ENCODE assay signal across 1 cellular context in the genomic region with DNA sequence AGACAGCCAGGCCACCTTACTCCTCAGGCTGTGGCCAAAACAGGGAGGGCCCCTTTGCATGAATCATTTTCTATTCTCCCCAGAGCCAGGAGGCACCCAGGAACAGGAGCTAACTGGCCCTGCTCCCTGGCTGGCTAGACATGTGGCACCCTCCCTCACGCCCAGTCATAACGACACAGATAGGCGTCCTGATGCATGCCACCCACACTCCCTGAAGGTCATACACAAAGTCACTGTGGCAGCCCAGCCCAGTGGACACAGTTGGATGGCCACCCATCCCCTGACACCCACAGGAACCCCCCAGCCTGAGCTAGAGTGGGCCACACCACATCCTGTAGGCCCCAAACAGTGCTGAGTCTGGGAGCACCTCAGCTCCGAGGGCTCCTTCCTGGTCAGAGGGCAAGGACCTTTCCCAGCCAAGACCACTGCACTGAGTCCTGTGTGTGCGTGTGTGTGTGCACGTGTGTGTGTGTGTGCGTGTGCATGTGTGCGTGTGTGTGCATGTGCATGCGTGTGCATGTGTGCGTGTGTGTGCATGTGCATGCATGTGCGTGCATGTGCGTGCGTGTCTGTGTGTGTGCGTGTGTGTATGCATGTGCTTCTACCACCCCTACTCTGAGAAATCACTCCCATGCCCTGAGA.
TF ChIP-seq lines count a peak whose summit lies in the region.

No MANE protein-coding gene starts in this region.

TF ChIP-seq in GM12878, 131 proteins besides CTCF, POLR2A, EP300 and RAD21 (continued from another document):
- TF ChIP-seq, protein P1, sequence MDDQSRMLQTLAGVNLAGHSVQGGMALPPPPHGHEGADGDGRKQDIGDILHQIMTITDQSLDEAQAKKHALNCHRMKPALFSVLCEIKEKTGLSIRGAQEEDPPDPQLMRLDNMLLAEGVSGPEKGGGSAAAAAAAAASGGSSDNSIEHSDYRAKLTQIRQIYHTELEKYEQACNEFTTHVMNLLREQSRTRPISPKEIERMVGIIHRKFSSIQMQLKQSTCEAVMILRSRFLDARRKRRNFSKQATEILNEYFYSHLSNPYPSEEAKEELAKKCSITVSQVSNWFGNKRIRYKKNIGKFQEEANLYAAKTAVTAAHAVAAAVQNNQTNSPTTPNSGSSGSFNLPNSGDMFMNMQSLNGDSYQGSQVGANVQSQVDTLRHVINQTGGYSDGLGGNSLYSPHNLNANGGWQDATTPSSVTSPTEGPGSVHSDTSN (IDR thresholded peaks at IDR 0.05; ENCODE audit: insufficient replicate concordance, low read depth, low read length) = peak; percentile 4
- TF ChIP-seq, protein P2, sequence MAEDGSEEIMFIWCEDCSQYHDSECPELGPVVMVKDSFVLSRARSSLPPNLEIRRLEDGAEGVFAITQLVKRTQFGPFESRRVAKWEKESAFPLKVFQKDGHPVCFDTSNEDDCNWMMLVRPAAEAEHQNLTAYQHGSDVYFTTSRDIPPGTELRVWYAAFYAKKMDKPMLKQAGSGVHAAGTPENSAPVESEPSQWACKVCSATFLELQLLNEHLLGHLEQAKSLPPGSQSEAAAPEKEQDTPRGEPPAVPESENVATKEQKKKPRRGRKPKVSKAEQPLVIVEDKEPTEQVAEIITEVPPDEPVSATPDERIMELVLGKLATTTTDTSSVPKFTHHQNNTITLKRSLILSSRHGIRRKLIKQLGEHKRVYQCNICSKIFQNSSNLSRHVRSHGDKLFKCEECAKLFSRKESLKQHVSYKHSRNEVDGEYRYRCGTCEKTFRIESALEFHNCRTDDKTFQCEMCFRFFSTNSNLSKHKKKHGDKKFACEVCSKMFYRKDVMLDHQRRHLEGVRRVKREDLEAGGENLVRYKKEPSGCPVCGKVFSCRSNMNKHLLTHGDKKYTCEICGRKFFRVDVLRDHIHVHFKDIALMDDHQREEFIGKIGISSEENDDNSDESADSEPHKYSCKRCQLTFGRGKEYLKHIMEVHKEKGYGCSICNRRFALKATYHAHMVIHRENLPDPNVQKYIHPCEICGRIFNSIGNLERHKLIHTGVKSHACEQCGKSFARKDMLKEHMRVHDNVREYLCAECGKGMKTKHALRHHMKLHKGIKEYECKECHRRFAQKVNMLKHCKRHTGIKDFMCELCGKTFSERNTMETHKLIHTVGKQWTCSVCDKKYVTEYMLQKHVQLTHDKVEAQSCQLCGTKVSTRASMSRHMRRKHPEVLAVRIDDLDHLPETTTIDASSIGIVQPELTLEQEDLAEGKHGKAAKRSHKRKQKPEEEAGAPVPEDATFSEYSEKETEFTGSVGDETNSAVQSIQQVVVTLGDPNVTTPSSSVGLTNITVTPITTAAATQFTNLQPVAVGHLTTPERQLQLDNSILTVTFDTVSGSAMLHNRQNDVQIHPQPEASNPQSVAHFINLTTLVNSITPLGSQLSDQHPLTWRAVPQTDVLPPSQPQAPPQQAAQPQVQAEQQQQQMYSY (CRISPR knock-in tag; IDR thresholded peaks at IDR 0.05) = no peak
- 0 out of 2 replicates have a peak, but pooled peaks have one; percentile 49 for TF ChIP-seq NBN (IDR thresholded peaks at IDR 0.05)
- TF ChIP-seq GATAD2B (conservative IDR thresholded peaks at IDR 0.05; ENCODE audit: low read depth) = peak; percentile 84; the same call in 1 of the 2 replicates
- TF ChIP-seq IKZF1 (conservative IDR thresholded peaks at IDR 0.05) = peak; percentile 90
- TF ChIP-seq, protein P3, sequence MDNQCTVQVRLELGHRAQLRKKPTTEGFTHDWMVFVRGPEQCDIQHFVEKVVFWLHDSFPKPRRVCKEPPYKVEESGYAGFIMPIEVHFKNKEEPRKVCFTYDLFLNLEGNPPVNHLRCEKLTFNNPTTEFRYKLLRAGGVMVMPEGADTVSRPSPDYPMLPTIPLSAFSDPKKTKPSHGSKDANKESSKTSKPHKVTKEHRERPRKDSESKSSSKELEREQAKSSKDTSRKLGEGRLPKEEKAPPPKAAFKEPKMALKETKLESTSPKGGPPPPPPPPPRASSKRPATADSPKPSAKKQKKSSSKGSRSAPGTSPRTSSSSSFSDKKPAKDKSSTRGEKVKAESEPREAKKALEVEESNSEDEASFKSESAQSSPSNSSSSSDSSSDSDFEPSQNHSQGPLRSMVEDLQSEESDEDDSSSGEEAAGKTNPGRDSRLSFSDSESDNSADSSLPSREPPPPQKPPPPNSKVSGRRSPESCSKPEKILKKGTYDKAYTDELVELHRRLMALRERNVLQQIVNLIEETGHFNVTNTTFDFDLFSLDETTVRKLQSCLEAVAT (IDR thresholded peaks at IDR 0.05) = 0 out of 2 replicates have a peak, but pooled peaks have one; percentile 46
- TF ChIP-seq ETV6 (conservative IDR thresholded peaks at IDR 0.05 in 1 of 2, IDR thresholded peaks at IDR 0.05 in 1 of 2; ENCODE audit: borderline replicate concordance in 1 of 2, low read depth in 1 of 2) = peak in 1 of 2 experiments; percentile 53; a peak in 1 of 4 replicates
- TF ChIP-seq DPF2 (IDR thresholded peaks at IDR 0.05) = peak; percentile 88
TF ChIP-seq in GM12878: peak in this region for 34.
